ENCODE assay signal across 25 cellular contexts in genomic region chr9:136004219-136004618, GRCh38. TPM values are rescaled to one million over a fixed set of nuclear protein-coding genes. Genes with fewer than 3 reads are reported as not detected.
DNase-seq lines count a peak whose midpoint lies in the region; ATAC-seq and TF ChIP-seq lines count a peak whose summit lies in the region.
"Had no signal": no experiment of that assay in that cellular context is flagged by ENCODE, and none has a peak within 500 bp of the region (broad histone marks: within the 10 kb centered on the region; RNA-seq: fewer than 3 reads in every experiment).

No MANE protein-coding gene starts in this region.

- H4K20me1 ChIP-seq in H9 (ENCODE audit: control insufficient read depth, insufficient read depth, insufficient read length): no peaks in the 10 kb centered on the region
- H4K20me1 ChIP-seq in OCI-LY7 (ENCODE audit: insufficient read depth, low read length): no peaks in the 10 kb centered on the region
- H4K20me1 ChIP-seq in neural progenitor cell (ENCODE audit: low read depth): no peaks in the 10 kb centered on the region

- H3K36me3 ChIP-seq in OCI-LY7 (ENCODE audit: insufficient read depth, low read length) (no peaks in the 10 kb centered on the region), iPS-18a (ENCODE audit: control insufficient read depth, low read depth, low read length) (no peaks in the 10 kb centered on the region), neural progenitor cell (no peaks in the 10 kb centered on the region)

- H3K27me3 ChIP-seq in H9 (ENCODE audit: insufficient read depth, low read length) (no peaks in the 10 kb centered on the region), iPS-18a (ENCODE audit: control insufficient read depth, insufficient read depth, low read length) (no peaks in the 10 kb centered on the region), neural progenitor cell (no peaks in the 10 kb centered on the region)
- H3K27me3 ChIP-seq: SJSA1 had no signal

- H3F3A ChIP-seq in neural progenitor cell (ENCODE audit: low read depth): peaks cover 19% of the 10 kb centered on the region

- H2BK5ac ChIP-seq in H9 (ENCODE audit: insufficient read length, low read length): no peak overlapping the region

- no peak overlapping the region for H3K4me3 ChIP-seq in OCI-LY7 (ENCODE audit: low read depth, low read length, poor library complexity, severe bottlenecking)
- H3K4me3 ChIP-seq in iPS-18a (ENCODE audit: low read length): no peak overlapping the region
- peak overlapping the region; percentile 25 for H3K4me3 ChIP-seq in neural progenitor cell
- H3K4me3 ChIP-seq: PC-9, SJSA1 had no signal

- H3K4me1 Mint-ChIP-seq in H9: peaks cover 39 to 57% of the 10 kb centered on the region in 2 experiments
- H3K4me1 Mint-ChIP-seq in neural progenitor cell: peaks cover 58% of the 10 kb centered on the region
- H3K4me1 Mint-ChIP-seq in T-helper 17 cell: peaks cover 4% of the 10 kb centered on the region

- H3K9me2 ChIP-seq in OCI-LY7 (ENCODE audit: insufficient read depth, low read length): no peaks in the 10 kb centered on the region

- H3K9me3 Mint-ChIP-seq in H9 (no peaks in the 10 kb centered on the region; a peak in 1 of 5 replicates), neural progenitor cell (no peaks in the 10 kb centered on the region)

- no peaks in the 10 kb centered on the region for H3K27me3 Mint-ChIP-seq in H9 (ENCODE audit: low read depth)
- peaks cover 15% of the 10 kb centered on the region for H3K27me3 Mint-ChIP-seq in neural progenitor cell (ENCODE audit: insufficient read depth, low read depth)
- H3K27me3 Mint-ChIP-seq in T-helper 17 cell: no peaks in the 10 kb centered on the region
- H3K27me3 Mint-ChIP-seq: B cell had no signal

- H3K79me1 ChIP-seq in H9 (ENCODE audit: insufficient read depth, low read depth, low read length, poor library complexity, severe bottlenecking): no peaks in the 10 kb centered on the region

- TF ChIP-seq CTCF in H9 (conservative IDR thresholded peaks at IDR 0.05) (no peak), OCI-LY7 (conservative IDR thresholded peaks at IDR 0.05; ENCODE audit: low read length) (no peak), neural progenitor cell (IDR thresholded peaks at IDR 0.05) (no peak)

- H3K27ac Mint-ChIP-seq in H9 (0 out of 7 replicates have a peak overlapping the region, but pooled peaks of 1 of the 3 experiments have one; percentile 44), neural progenitor cell (peak overlapping the region; percentile 88), T-helper 17 cell (no peak overlapping the region)
- H3K27ac Mint-ChIP-seq: B cell had no signal

- POLR2A ChIA-PET in OCI-LY7 (lab: Charles Lee): no interaction called here

- no peak overlapping the region for H4K5ac ChIP-seq in H9 (ENCODE audit: insufficient read length, low read depth, low read length)

- H4K91ac ChIP-seq in H9 (ENCODE audit: insufficient read length, low read depth, low read length): no peak overlapping the region

- peak overlapping the region; percentile 68 for H3K18ac ChIP-seq in H9 (ENCODE audit: insufficient read length, low read depth, low read length)

- H3K4me1 ChIP-seq in H9 (ENCODE audit: insufficient read depth, low read length): no peaks in the 10 kb centered on the region; the same call in 1 of the 2 replicates
- H3K4me1 ChIP-seq in OCI-LY7 (ENCODE audit: insufficient read depth, low read length, poor library complexity, severe bottlenecking): peaks cover 44% of the 10 kb centered on the region
- H3K4me1 ChIP-seq in iPS-18a (ENCODE audit: control insufficient read depth, low read depth, low read length): peaks cover 43% of the 10 kb centered on the region
- H3K4me1 ChIP-seq in neural progenitor cell: peaks cover 60% of the 10 kb centered on the region

- H3K79me2 ChIP-seq in H9 (ENCODE audit: insufficient read depth, low read length) (no peaks in the 10 kb centered on the region), OCI-LY7 (ENCODE audit: insufficient read depth, low read depth, low read length) (no peaks in the 10 kb centered on the region), neural progenitor cell (ENCODE audit: low read depth) (no peaks in the 10 kb centered on the region)

- no TSS peak for BruUV-seq in OCI-LY7 (replicated peaks; lab: Mats Ljungman, UMichigan)

- H3K56ac ChIP-seq in H9 (ENCODE audit: insufficient read length, low read depth, low read length): no peak overlapping the region

- no peak overlapping the region for H3K9ac ChIP-seq in H9 (ENCODE audit: extremely low read depth, insufficient read length, low read length)
- peak overlapping the region; percentile 44 for H3K9ac ChIP-seq in iPS-18a (ENCODE audit: low read length)
- H3K9ac ChIP-seq in neural progenitor cell: no peak overlapping the region
- H3K9ac ChIP-seq: KMS-11 had no signal

- H2BK12ac ChIP-seq in H9 (ENCODE audit: insufficient read length, low read depth, low read length): no peak overlapping the region

- no peak overlapping the region for H2BK20ac ChIP-seq in H9 (ENCODE audit: low read depth, low read length, poor library complexity, severe bottlenecking)

- CTCF ChIA-PET in OCI-LY7 (lab: Charles Lee; ENCODE audit: unreplicated experiment): no interaction called here

- H3K4me2 ChIP-seq in H9 (ENCODE audit: insufficient read depth, insufficient read length, low read length) (no peak overlapping the region), OCI-LY7 (ENCODE audit: low read length) (peak overlapping the region; percentile 49), neural progenitor cell (peak overlapping the region; percentile 76)
- H3K4me2 ChIP-seq: KMS-11, PC-9 had no signal

- no peaks in the 10 kb centered on the region for H3K9me3 ChIP-seq in H9 (ENCODE audit: control insufficient read depth, low read depth, low read length)
- H3K9me3 ChIP-seq in OCI-LY7 (ENCODE audit: low read length): no peaks in the 10 kb centered on the region
- no peaks in the 10 kb centered on the region for H3K9me3 ChIP-seq in iPS-18a (ENCODE audit: control insufficient read depth, low read depth, low read length)
- H3K9me3 ChIP-seq in neural progenitor cell (ENCODE audit: low read depth): no peaks in the 10 kb centered on the region
- no peaks in the 10 kb centered on the region for H3K9me3 ChIP-seq in T-helper 17 cell (ENCODE audit: control insufficient read depth, low read length, poor library complexity, severe bottlenecking)
- H3K9me3 ChIP-seq: SJSA1 had no signal

- H3K27ac ChIP-seq in H9 (ENCODE audit: insufficient read length, low read depth, low read length) (no peak overlapping the region), OCI-LY7 (ENCODE audit: low read depth, low read length, poor library complexity, severe bottlenecking) (no peak overlapping the region), iPS-18a (ENCODE audit: low read length) (no peak overlapping the region), neural progenitor cell (peak overlapping the region; percentile 88)
- H3K27ac ChIP-seq: KMS-11, PC-9, SJSA1 had no signal

- ATAC-seq in HG03571 (IDR thresholded peaks at IDR 0.05; ENCODE audit: unreplicated experiment): no peak
- no peak for ATAC-seq in T-helper 17 cell

- no peak overlapping the region for H3K4ac ChIP-seq in H9 (ENCODE audit: low read depth, low read length)

- H3K23ac ChIP-seq in H9 (ENCODE audit: insufficient read length, low read depth, low read length): no peak overlapping the region

- H3K23me2 ChIP-seq in H9 (ENCODE audit: insufficient read length, low read depth, low read length, poor library complexity, severe bottlenecking): no peaks in the 10 kb centered on the region

- H3K14ac ChIP-seq in H9 (ENCODE audit: insufficient read depth, low read length): peak overlapping the region; percentile 70; the same call in 1 of the 2 replicates

- DNase-seq in H9 (no peak), OCI-LY7 (ENCODE audit: low spot score) (no peak), neural progenitor cell (ENCODE audit: low spot score) (no peak), NCI-H1092 treated with DMSO at 0.1 percent for 48 hours (lab: John Stamatoyannopoulos, UW) (no peak), RKO (ENCODE audit: low spot score) (no peak), T-helper 17 cell (no peak)
- DNase-seq: Calu3, DMS79 treated with DMSO at 0.1 percent for 48 hours, GF-D8, IMR-90, MM.1S, NCI-H1436, NCI-H187, NCI-H2171 treated with DMSO at 0.1 percent for 48 hours, NCI-H446, NCI-H524 treated with DMSO at 0.1 percent for 48 hours, NCI-H774, PC-9, Right ventricle myocardium superior had no signal

- no peak overlapping the region for H4K8ac ChIP-seq in H9 (replicated peaks; ENCODE audit: insufficient read length, low read depth, low read length)

- WGBS in H9 (ENCODE audit: extremely low coverage, insufficient read length, low lambda C conversion rate): no CpG with 5 or more reads among the region's 9 CpGs

- intact Hi-C loops in OCI-LY7 (cut with micrococcal nuclease; ENCODE audit: unreplicated experiment): no loop called here

- peak overlapping the region in 1 of 2 experiments; percentile 12; a peak in 2 of 5 replicates for H3K4me3 Mint-ChIP-seq in H9
- no peak overlapping the region for H3K4me3 Mint-ChIP-seq in neural progenitor cell
- H3K4me3 Mint-ChIP-seq in T-helper 17 cell: no peak overlapping the region
- H3K4me3 Mint-ChIP-seq: B cell, CD14-positive monocyte had no signal

- no peak overlapping the region for H3T11ph ChIP-seq in H9 (ENCODE audit: low read length)

- no peak overlapping the region for H2BK15ac ChIP-seq in H9 (ENCODE audit: low read depth, low read length)

- H2AK5ac ChIP-seq in H9 (ENCODE audit: insufficient read length, low read length): no peak overlapping the region

- H3K36me3 Mint-ChIP-seq in H9 (ENCODE audit: insufficient read depth in 1 of 3, low read depth in 3 of 3) (0 out of 7 replicates have a peak, but pooled peaks cover 0 to 4% (median 0%) of the 10 kb centered on the region in 3 experiments), neural progenitor cell (no peaks in the 10 kb centered on the region), T-helper 17 cell (ENCODE audit: low read depth) (no peaks in the 10 kb centered on the region)

- no peak overlapping the region for H2AFZ ChIP-seq in H9 (ENCODE audit: low read length)
- no peak overlapping the region for H2AFZ ChIP-seq in OCI-LY7 (ENCODE audit: low read length)
- no peak overlapping the region for H2AFZ ChIP-seq in neural progenitor cell (replicated peaks)
- H2AFZ ChIP-seq: PC-9 had no signal

- no peak overlapping the region for H2BK120ac ChIP-seq in H9 (ENCODE audit: low read depth, low read length, poor library complexity, severe bottlenecking)

RNA-seq across cellular contexts. Expression of gene UBAC1, which starts 43.0 kb away (rescaled TPM):
- 46.3 and 47.5 TPM in 2 replicates for total RNA-seq in H9 (2021)
- 59.2 and 75.7 TPM in 2 replicates for total RNA-seq in OCI-LY7 (2014; rRNA removed; shearing (Covaris generic))
- total RNA-seq in OCI-LY7 (2022): 42.3 and 42.4 TPM in 2 replicates
- total RNA-seq in neural progenitor cell (ENCODE audit: low replicate concordance): 53.6 and 66.0 TPM in 2 replicates
- total RNA-seq in T-helper 17 cell: 10 to 100 TPM; 23.2 to 23.7 TPM
